In the genomic region with DNA sequence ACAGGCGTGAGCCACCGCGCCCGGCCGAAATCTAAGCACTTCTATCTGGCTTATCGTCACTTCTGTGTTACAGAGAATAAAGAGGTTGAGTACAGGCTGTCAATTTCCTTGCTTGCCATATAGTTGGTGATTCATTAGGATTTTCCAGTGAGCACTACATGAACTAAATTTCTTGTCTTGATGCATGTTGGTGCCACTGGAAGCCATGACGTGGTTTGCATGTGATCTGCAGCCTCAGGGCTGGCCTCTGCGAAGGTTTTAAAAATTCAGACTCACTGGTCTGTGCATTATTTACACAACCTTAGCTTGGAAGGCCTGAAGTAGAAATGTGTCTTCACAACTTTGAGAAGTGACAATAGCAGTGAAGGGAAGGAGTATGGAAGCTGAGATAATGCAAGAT, we compare ENCODE assay signal across 18 cellular contexts.
DNase-seq lines count a peak whose midpoint lies in the region; ATAC-seq and TF ChIP-seq lines count a peak whose summit lies in the region.
"Had no signal": no experiment of that assay in that cellular context is flagged by ENCODE, and none has a peak within 500 bp of the region (broad histone marks: within the 10 kb centered on the region; RNA-seq: fewer than 3 reads in every experiment).

No MANE protein-coding gene starts in this region.

- CTCF ChIA-PET in activated CD8-positive, alpha-beta T cell treated with anti-CD3 and anti-CD28 coated beads for 36 hours (lab: Charles Lee), result interaction anchor here (0.7 to 2.8 kb wide), 4 partner anchors 10 to 290 kb away, joined by 3 to 10 read pairs (median 4); no protein-coding TSS in a partner anchor

- no peak for ATAC-seq in stimulated activated naive CD8-positive, alpha-beta T cell treated with anti-CD3 and anti-CD28 coated beads, Interleukin-15, amount 100 ng/mL, for 72 hours
- peak; percentile 31 for ATAC-seq in esophagus mucosa
- ATAC-seq in activated CD8-positive, alpha-beta T cell treated with anti-CD3 and anti-CD28 coated beads for 36 hours, result no peak
- ATAC-seq: naive thymus-derived CD8-positive, alpha-beta T cell; pancreas had no signal

- H3K4me1 Mint-ChIP-seq in stimulated activated naive CD8-positive, alpha-beta T cell treated with anti-CD3 and anti-CD28 coated beads, Interleukin-15, Interleukin-2, amounts not matched to agents 100 ng/mL and 50 ng/mL, for 24 hours (ENCODE audit: low read depth), result peaks cover 43% of the 10 kb centered on the region
- H3K4me1 Mint-ChIP-seq in stimulated activated naive CD8-positive, alpha-beta T cell treated with anti-CD3 and anti-CD28 coated beads, Interleukin-15, amount 100 ng/mL, for 72 hours, result peaks cover 34% of the 10 kb centered on the region
- H3K4me1 Mint-ChIP-seq in activated CD8-positive, alpha-beta T cell treated with anti-CD3 and anti-CD28 coated beads for 36 hours (ENCODE audit: low read depth), result peaks cover 30% of the 10 kb centered on the region

- in situ Hi-C loops in SK-MEL-5 (cut with HindIII; ENCODE audit: low pct_unique_long_range_greater_than_20kb, low sequenced_read_pairs), result no loop called here

- no peaks in the 10 kb centered on the region for H3K9me3 Mint-ChIP-seq in stimulated activated naive CD8-positive, alpha-beta T cell treated with anti-CD3 and anti-CD28 coated beads, Interleukin-15, Interleukin-2, amounts not matched to agents 100 ng/mL and 50 ng/mL, for 24 hours
- H3K9me3 Mint-ChIP-seq in stimulated activated naive CD8-positive, alpha-beta T cell treated with anti-CD3 and anti-CD28 coated beads, Interleukin-15, amount 100 ng/mL, for 72 hours, result no peaks in the 10 kb centered on the region
- peaks cover 1% of the 10 kb centered on the region for H3K9me3 Mint-ChIP-seq in activated CD8-positive, alpha-beta T cell treated with anti-CD3 and anti-CD28 coated beads for 36 hours

- H3K4me3 Mint-ChIP-seq in stimulated activated naive CD8-positive, alpha-beta T cell treated with anti-CD3 and anti-CD28 coated beads, Interleukin-15, Interleukin-2, amounts not matched to agents 100 ng/mL and 50 ng/mL, for 24 hours, result no peak overlapping the region
- no peak overlapping the region for H3K4me3 Mint-ChIP-seq in stimulated activated naive CD8-positive, alpha-beta T cell treated with anti-CD3 and anti-CD28 coated beads, Interleukin-15, amount 100 ng/mL, for 72 hours
- H3K4me3 Mint-ChIP-seq in activated CD8-positive, alpha-beta T cell treated with anti-CD3 and anti-CD28 coated beads for 36 hours, result no peak overlapping the region
- H3K4me3 Mint-ChIP-seq: mesothelial cell of epicardium had no signal

- no peak overlapping the region for H3K27ac ChIP-seq in coronary artery
- H3K27ac ChIP-seq: brain microvascular endothelial cell, pancreas, right atrium auricular region had no signal

- no peak overlapping the region for H3K4me3 ChIP-seq in coronary artery
- H3K4me3 ChIP-seq: pancreas, right atrium auricular region had no signal

- intact Hi-C loops in activated CD8-positive, alpha-beta T cell treated with anti-CD3 and anti-CD28 coated beads for 36 hours (cut with micrococcal nuclease), result loop anchor here (10.0 kb wide), 2 partner anchors 80 to 110 kb away; no protein-coding TSS in a partner anchor

- no peak for TF ChIP-seq CTCF in coronary artery (IDR thresholded peaks at IDR 0.05)
- TF ChIP-seq CTCF in activated CD8-positive, alpha-beta T cell treated with anti-CD3 and anti-CD28 coated beads for 36 hours (IDR thresholded peaks at IDR 0.05), result no peak

- DNase-seq in stimulated activated naive CD8-positive, alpha-beta T cell treated with anti-CD3 and anti-CD28 coated beads, Interleukin-15, amount 100 ng/mL, for 72 hours, result no peak
- DNase-seq in SK-MEL-5 (ENCODE audit: low read depth, low spot score), result peak; percentile 89
- no peak for DNase-seq in coronary artery (ENCODE audit: low spot score)
- DNase-seq in SW 1271 (lab: John Stamatoyannopoulos, UW), result no peak
- no peak for DNase-seq in activated CD8-positive, alpha-beta T cell treated with anti-CD3 and anti-CD28 coated beads for 36 hours
- no peak for DNase-seq in NCI-H1930 (lab: John Stamatoyannopoulos, UW)
- DNase-seq: brain microvascular endothelial cell; glutamatergic neuron; MM.1S; naive thymus-derived CD8-positive, alpha-beta T cell; NCI-H1417 treated with DMSO at 0.1 percent for 48 hours; NCI-H524; NK-92 treated with Interleukin-12 subunit alpha and Interleukin-12 subunit beta, amount 100 ng/mL, for 24 hours; pancreas had no signal

- H3K27me3 Mint-ChIP-seq in stimulated activated naive CD8-positive, alpha-beta T cell treated with anti-CD3 and anti-CD28 coated beads, Interleukin-15, Interleukin-2, amounts not matched to agents 100 ng/mL and 50 ng/mL, for 24 hours, result peaks cover 4% of the 10 kb centered on the region
- H3K27me3 Mint-ChIP-seq in stimulated activated naive CD8-positive, alpha-beta T cell treated with anti-CD3 and anti-CD28 coated beads, Interleukin-15, amount 100 ng/mL, for 72 hours, result peaks cover 15% of the 10 kb centered on the region
- H3K27me3 Mint-ChIP-seq in activated CD8-positive, alpha-beta T cell treated with anti-CD3 and anti-CD28 coated beads for 36 hours, result peaks cover 2% of the 10 kb centered on the region
- H3K27me3 Mint-ChIP-seq: naive thymus-derived CD8-positive, alpha-beta T cell had no signal

- POLR2A ChIA-PET in activated CD8-positive, alpha-beta T cell treated with anti-CD3 and anti-CD28 coated beads for 36 hours (lab: Charles Lee), result interaction anchor here (1.4 kb wide), 1 partner anchor 84 kb away, joined by 3 read pairs; no protein-coding TSS in a partner anchor

- H3K27ac Mint-ChIP-seq in stimulated activated naive CD8-positive, alpha-beta T cell treated with anti-CD3 and anti-CD28 coated beads, Interleukin-15, Interleukin-2, amounts not matched to agents 100 ng/mL and 50 ng/mL, for 24 hours, result peak overlapping the region; percentile 62
- H3K27ac Mint-ChIP-seq in stimulated activated naive CD8-positive, alpha-beta T cell treated with anti-CD3 and anti-CD28 coated beads, Interleukin-15, amount 100 ng/mL, for 72 hours, result peak overlapping the region in 1 of 2 donors; percentile 68
- H3K27ac Mint-ChIP-seq in activated CD8-positive, alpha-beta T cell treated with anti-CD3 and anti-CD28 coated beads for 36 hours, result no peak overlapping the region
- H3K27ac Mint-ChIP-seq: mesothelial cell of epicardium had no signal

- peaks cover 4% of the 10 kb centered on the region for H3K36me3 Mint-ChIP-seq in stimulated activated naive CD8-positive, alpha-beta T cell treated with anti-CD3 and anti-CD28 coated beads, Interleukin-15, Interleukin-2, amounts not matched to agents 100 ng/mL and 50 ng/mL, for 24 hours (ENCODE audit: low read depth)
- peaks cover 3% of the 10 kb centered on the region for H3K36me3 Mint-ChIP-seq in activated CD8-positive, alpha-beta T cell treated with anti-CD3 and anti-CD28 coated beads for 36 hours (ENCODE audit: low read depth)
- H3K36me3 Mint-ChIP-seq: mesothelial cell of epicardium; naive thymus-derived CD8-positive, alpha-beta T cell had no signal
